In the genomic region with DNA sequence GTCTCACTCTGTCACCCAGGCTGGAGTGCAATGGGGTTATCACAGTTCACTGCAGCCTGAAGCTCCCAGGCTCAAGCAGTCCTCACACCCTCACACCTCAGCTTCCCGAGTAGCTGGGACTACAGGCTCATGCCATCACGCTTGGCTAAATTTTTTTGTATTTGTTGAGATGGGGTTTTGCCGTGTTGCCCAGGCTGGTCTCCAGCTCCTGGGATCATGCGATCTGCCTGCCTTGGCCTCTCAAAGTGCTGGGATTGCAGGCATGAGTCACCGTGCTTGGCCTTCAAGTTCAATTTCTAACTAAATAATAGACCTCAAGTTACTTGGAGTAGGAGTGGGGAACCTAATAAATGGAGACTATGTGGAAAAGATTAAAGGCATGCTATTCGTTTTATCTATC, we compare ENCODE assay signal across 15 cellular contexts. TPM values are rescaled to one million over a fixed set of nuclear protein-coding genes. Genes with fewer than 3 reads are reported as not detected.
DNase-seq lines count a peak whose midpoint lies in the region; ATAC-seq and TF ChIP-seq lines count a peak whose summit lies in the region.
"Had no signal": no experiment of that assay in that cellular context is flagged by ENCODE, and none has a peak within 500 bp of the region (broad histone marks: within the 10 kb centered on the region; RNA-seq: fewer than 3 reads in every experiment).

No MANE protein-coding gene starts in this region.

- H3K4me3 Mint-ChIP-seq in glutamatergic neuron (ENCODE audit: unreplicated experiment): no peak overlapping the region
- H3K4me3 Mint-ChIP-seq: activated CD8-positive, alpha-beta memory T cell treated with anti-CD3 and anti-CD28 coated beads, Interleukin-2, amount 10 ng/mL, durations not matched to agents 7 days and 5 days; activated naive CD8-positive, alpha-beta T cell treated with anti-CD3 and anti-CD28 coated beads, Interleukin-2, amount 10 ng/mL, durations not matched to agents 7 days and 5 days; effector memory CD8-positive, alpha-beta T cell had no signal

- BruUV-seq in IMR-90 (replicated peaks; lab: Mats Ljungman, UMichigan): no TSS peak

- CTCF ChIA-PET in AG04450 (lab: Charles Lee) (interaction anchor here (0.9 to 1.5 kb wide), 4 partner anchors 47 to 180 kb away, joined by 3 to 7 read pairs (median 4); no protein-coding TSS in a partner anchor), IMR-90 (lab: Yijun Ruan, JAX) (interaction anchor here (0.6 kb wide), 1 partner anchor 27 kb away, joined by 7 read pairs; no protein-coding TSS in a partner anchor)

- peaks cover under 1% of the 10 kb centered on the region for H3K27me3 Mint-ChIP-seq in glutamatergic neuron (ENCODE audit: unreplicated experiment)
- H3K27me3 Mint-ChIP-seq: activated CD8-positive, alpha-beta memory T cell treated with anti-CD3 and anti-CD28 coated beads, Interleukin-2, amount 10 ng/mL, durations not matched to agents 7 days and 5 days; activated naive CD8-positive, alpha-beta T cell treated with anti-CD3 and anti-CD28 coated beads, Interleukin-2, amount 10 ng/mL, durations not matched to agents 7 days and 5 days; effector memory CD8-positive, alpha-beta T cell had no signal

- H3K9me3 ChIP-seq in AG04450 (ENCODE audit: control insufficient read depth, insufficient read depth, low read length) (no peaks in the 10 kb centered on the region), IMR-90 (ENCODE audit: control insufficient read depth, insufficient read depth, low read length) (no peaks in the 10 kb centered on the region)
- H3K9me3 ChIP-seq: Peyer's patch, right lobe of liver had no signal

- TF ChIP-seq RAD21 in IMR-90 (IDR thresholded peaks at IDR 0.05; ENCODE audit: low read length): no peak

- H2AK5ac ChIP-seq in IMR-90 (ENCODE audit: low read depth, low read length): no peak overlapping the region
- no peak overlapping the region for H2AK5ac ChIP-seq in mesendoderm (ENCODE audit: low read length)

- POLR2A ChIA-PET in AG04450 (lab: Yijun Ruan, JAX) (no interaction called here), IMR-90 (lab: Charles Lee; ENCODE audit: unreplicated experiment) (interaction anchor here (0.7 kb wide), 1 partner anchor 306 kb away, joined by 3 read pairs; no protein-coding TSS in a partner anchor)

- H3K27ac Mint-ChIP-seq in glutamatergic neuron (ENCODE audit: unreplicated experiment): no peak overlapping the region
- H3K27ac Mint-ChIP-seq: activated CD8-positive, alpha-beta memory T cell treated with anti-CD3 and anti-CD28 coated beads, Interleukin-2, amount 10 ng/mL, durations not matched to agents 7 days and 5 days; activated naive CD8-positive, alpha-beta T cell treated with anti-CD3 and anti-CD28 coated beads, Interleukin-2, amount 10 ng/mL, durations not matched to agents 7 days and 5 days; effector memory CD8-positive, alpha-beta T cell had no signal

- H3K14ac ChIP-seq in IMR-90 (replicated peaks; ENCODE audit: low read depth, low read length): no peak overlapping the region

- H2BK20ac ChIP-seq in IMR-90 (ENCODE audit: low read depth, low read length): no peak overlapping the region

- H4K5ac ChIP-seq in IMR-90 (ENCODE audit: low read depth, low read length) (no peak overlapping the region), mesendoderm (ENCODE audit: low read length) (no peak overlapping the region)

- H3K36me3 Mint-ChIP-seq in glutamatergic neuron (ENCODE audit: unreplicated experiment): no peaks in the 10 kb centered on the region

- peak; percentile 98 for ATAC-seq in IMR-90 (ENCODE audit: low read depth)
- ATAC-seq: activated CD8-positive, alpha-beta memory T cell treated with anti-CD3 and anti-CD28 coated beads, Interleukin-2, amount 10 ng/mL, durations not matched to agents 7 days and 5 days; effector memory CD8-positive, alpha-beta T cell had no signal

- H3K23ac ChIP-seq in IMR-90 (ENCODE audit: low read depth, low read length) (no peak overlapping the region), mesendoderm (ENCODE audit: low read length) (no peak overlapping the region)

- whole genome bisulfite sequencing in IMR-90 (ENCODE audit: extremely low coverage in 2 of 2, insufficient read length in 1 of 2), 2 experiments: no CpG with 5 or more reads among the region's 6 CpGs
- WGBS in mesendoderm (ENCODE audit: extremely low coverage, insufficient coverage, low lambda C conversion rate): no CpG with 5 or more reads among the region's 6 CpGs

- intact Hi-C loops in IMR-90 (cut with micrococcal nuclease): no loop called here

- no peaks in the 10 kb centered on the region for H3K79me2 ChIP-seq in mesendoderm (ENCODE audit: control insufficient read depth, insufficient read depth, low read length)

- TF ChIP-seq POLR2A in IMR-90 (IDR thresholded peaks at IDR 0.05; ENCODE audit: low read depth, low read length): no peak

- H4K8ac ChIP-seq in IMR-90 (ENCODE audit: low read depth in 2 of 2, low read length in 2 of 2) (peak overlapping the region in 1 of 2 experiments; percentile 11; a peak in 1 of 4 replicates), mesendoderm (ENCODE audit: low read depth, low read length) (no peak overlapping the region)

- H2BK5ac ChIP-seq in IMR-90 (ENCODE audit: low read depth, low read length, poor library complexity, severe bottlenecking) (no peak overlapping the region), mesendoderm (ENCODE audit: low read length) (no peak overlapping the region)

- H3K4me1 Mint-ChIP-seq in glutamatergic neuron (ENCODE audit: low read depth, unreplicated experiment): no peaks in the 10 kb centered on the region

- H3K79me1 ChIP-seq in IMR-90 (ENCODE audit: low read depth in 1 of 2, low read length in 2 of 2): no peaks in the 10 kb centered on the region; a peak in 1 of 4 replicates
- H3K79me1 ChIP-seq in mesendoderm (ENCODE audit: low read length): no peaks in the 10 kb centered on the region

- no peaks in the 10 kb centered on the region for H4K20me1 ChIP-seq in IMR-90 (ENCODE audit: insufficient read depth, low read length)

- peak; percentile 50 for DNase-seq in AG04450 (ENCODE audit: low read depth, low spot score)
- DNase-seq in IMR-90: peak; percentile 85
- DNase-seq in choroid plexus epithelial cell (ENCODE audit: low read depth): peak; percentile 68
- peak; percentile 59 for DNase-seq in mesendoderm
- DNase-seq in glutamatergic neuron: no peak
- DNase-seq in NCI-H774 (lab: John Stamatoyannopoulos, UW): no peak
- DNase-seq in KBM-7: no peak
- DNase-seq in cerebellum (ENCODE audit: low spot score): no peak
- DNase-seq: activated CD8-positive, alpha-beta memory T cell treated with anti-CD3 and anti-CD28 coated beads, Interleukin-2, amount 10 ng/mL, durations not matched to agents 7 days and 5 days; activated naive CD8-positive, alpha-beta T cell treated with anti-CD3 and anti-CD28 coated beads, Interleukin-2, amount 10 ng/mL, durations not matched to agents 7 days and 5 days; effector memory CD8-positive, alpha-beta T cell; NCI-H2171 treated with DMSO at 0.1 percent for 48 hours; Peyer's patch; right lobe of liver; trophoblast cell had no signal

- no peak overlapping the region for H3K4me3 ChIP-seq in AG04450 (ENCODE audit: low read depth, low read length)
- no peak overlapping the region for H3K4me3 ChIP-seq in IMR-90 (ENCODE audit: insufficient read depth, low read depth, low read length)
- H3K4me3 ChIP-seq in choroid plexus epithelial cell (ENCODE audit: low read depth, low read length): no peak overlapping the region
- H3K4me3 ChIP-seq in mesendoderm (ENCODE audit: low read length): no peak overlapping the region
- H3K4me3 ChIP-seq: Peyer's patch, right lobe of liver had no signal

- H3K4me1 ChIP-seq in IMR-90 (ENCODE audit: control insufficient read depth, insufficient read depth, low read length) (0 out of 2 replicates have a peak, but pooled peaks cover 1% of the 10 kb centered on the region), mesendoderm (ENCODE audit: control insufficient read depth, low read depth, low read length) (no peaks in the 10 kb centered on the region)
- H3K4me1 ChIP-seq: Peyer's patch, right lobe of liver had no signal

- H2BK15ac ChIP-seq in IMR-90 (ENCODE audit: low read depth, low read length) (no peak overlapping the region), mesendoderm (replicated peaks; ENCODE audit: low read depth) (no peak overlapping the region)

- H3K4me2 ChIP-seq in IMR-90 (ENCODE audit: low read depth, low read length) (peak overlapping the region; percentile 8; the same call in 1 of the 2 replicates), mesendoderm (ENCODE audit: low read length) (no peak overlapping the region)

- peak overlapping the region; percentile 28 for H2AFZ ChIP-seq in IMR-90 (replicated peaks; ENCODE audit: low read length, poor library complexity)

- in situ Hi-C loops in IMR-90 (cut with MboI; ENCODE audit: low sequenced_read_pairs) (no loop called here), KBM-7 (cut with MboI; ENCODE audit: low pct_unique_long_range_greater_than_20kb, low sequenced_read_pairs) (no loop called here)

- TF ChIP-seq CTCF in AG04450 (IDR thresholded peaks at IDR 0.05; ENCODE audit: low read depth, low read length) (no peak), IMR-90 (conservative IDR thresholded peaks at IDR 0.05; ENCODE audit: low read depth, low read length) (no peak), choroid plexus epithelial cell (conservative IDR thresholded peaks at IDR 0.05; ENCODE audit: low read depth, low read length) (no peak), glutamatergic neuron (IDR thresholded peaks at IDR 0.05; ENCODE audit: partially characterized antibody, unreplicated experiment) (no peak)

- no peak overlapping the region for H4K91ac ChIP-seq in IMR-90 (ENCODE audit: insufficient read depth, low read depth, low read length)

- H3K56ac ChIP-seq in IMR-90 (ENCODE audit: extremely low read depth, insufficient read depth, low read length): no peak overlapping the region
- no peak overlapping the region for H3K56ac ChIP-seq in mesendoderm (ENCODE audit: low read length)

- H3K9me3 Mint-ChIP-seq in glutamatergic neuron (ENCODE audit: unreplicated experiment): no peaks in the 10 kb centered on the region
- H3K9me3 Mint-ChIP-seq: effector memory CD8-positive, alpha-beta T cell had no signal

- no peak overlapping the region for H3K27ac ChIP-seq in AG04450 (ENCODE audit: low read depth, low read length)
- peak overlapping the region; percentile 55; the same call in 1 of the 2 replicates for H3K27ac ChIP-seq in IMR-90 (ENCODE audit: insufficient read depth, low read length)
- H3K27ac ChIP-seq in mesendoderm (ENCODE audit: low read depth, low read length): no peak overlapping the region
- H3K27ac ChIP-seq: Peyer's patch, right lobe of liver had no signal

- H3K18ac ChIP-seq in IMR-90 (ENCODE audit: low read depth, low read length) (no peak overlapping the region), mesendoderm (ENCODE audit: low read length) (no peak overlapping the region)

- H3K4ac ChIP-seq in IMR-90 (ENCODE audit: low read depth, low read length): no peak overlapping the region
- no peak overlapping the region for H3K4ac ChIP-seq in mesendoderm (ENCODE audit: low read depth, low read length)

- no peaks in the 10 kb centered on the region for H3K27me3 ChIP-seq in AG04450 (ENCODE audit: control insufficient read depth, insufficient read depth, low read length)
- no peaks in the 10 kb centered on the region for H3K27me3 ChIP-seq in IMR-90 (ENCODE audit: control insufficient read depth, insufficient read depth, low read length)
- no peaks in the 10 kb centered on the region for H3K27me3 ChIP-seq in mesendoderm (ENCODE audit: insufficient read depth, low read length, poor library complexity)
- H3K27me3 ChIP-seq: Peyer's patch, right lobe of liver had no signal

- no peaks in the 10 kb centered on the region for H3K36me3 ChIP-seq in IMR-90 (ENCODE audit: control insufficient read depth, insufficient read depth, low read length)
- H3K36me3 ChIP-seq in mesendoderm (ENCODE audit: control insufficient read depth, insufficient read depth, low read length): no peaks in the 10 kb centered on the region
- H3K36me3 ChIP-seq: Peyer's patch, right lobe of liver had no signal

- no peak overlapping the region for H2AK9ac ChIP-seq in IMR-90 (replicated peaks; ENCODE audit: low read depth, low read length, poor library complexity)

- no peaks in the 10 kb centered on the region; the same call in 1 of the 2 replicates for H3K9me1 ChIP-seq in IMR-90 (ENCODE audit: insufficient read depth, low read length)

- H3K9ac ChIP-seq in IMR-90 (ENCODE audit: low read depth, low read length) (no peak overlapping the region), mesendoderm (ENCODE audit: low read length) (no peak overlapping the region)

- H2BK120ac ChIP-seq in IMR-90 (ENCODE audit: low read depth, low read length) (0 out of 2 replicates have a peak overlapping the region, but pooled peaks have one; percentile 11), mesendoderm (ENCODE audit: low read depth, low read length) (no peak overlapping the region)

- dilution Hi-C loops in IMR-90 (cut with HindIII; ENCODE audit: low sequenced_read_pairs, unreplicated experiment): no loop called here

RNA-seq across cellular contexts. Expression of gene MND1, which starts 48.9 kb away (rescaled TPM):
- polyA plus RNA-seq in AG04450 (2011; rRNA removed): 0.97 and 2.2 TPM in 2 replicates
- polyA minus RNA-seq in AG04450 (2011; rRNA and poly(A)+ RNA removed): 0.46 and 1.3 TPM in 2 replicates
- 0.36 and 3.3 TPM in 2 replicates for total RNA-seq in IMR-90 (2012; rRNA removed)
- 2.3 and 3.5 TPM in 2 replicates for polyA plus RNA-seq in IMR-90 (2012; rRNA removed)
- polyA plus RNA-seq in IMR-90 (2012; cell fraction: cytosol; rRNA removed): 0.19 and 0.22 TPM in 2 replicates
- 0.22 TPM in 1 of 2 replicates, not detected in the other for polyA plus RNA-seq in IMR-90 (2012; cell fraction: nucleus; rRNA removed; ENCODE audit: low replicate concordance)
- polyA plus RNA-seq in mesendoderm (2013, experiment 1 of 2): 45.3 TPM
- 45.1 TPM for polyA plus RNA-seq in mesendoderm (2013, experiment 2 of 2)
- total RNA-seq in glutamatergic neuron (ENCODE audit: unreplicated experiment): 2.0 TPM
- total RNA-seq in cerebellum: 5.3 TPM

Comparison
In these comparisons a context has a peak if more than half of its experiments do, and no peak if none do; other contexts are left out.
1. DNase-seq: peak in AG04450 (single experiment), IMR-90 (single experiment), choroid plexus epithelial cell (single experiment) and mesendoderm (single experiment); none in glutamatergic neuron (single experiment), NCI-H774 (single experiment), KBM-7 (single experiment) and cerebellum (single experiment).